Comparison of ENCODE assay signal across 12 cellular contexts in the genomic region with DNA sequence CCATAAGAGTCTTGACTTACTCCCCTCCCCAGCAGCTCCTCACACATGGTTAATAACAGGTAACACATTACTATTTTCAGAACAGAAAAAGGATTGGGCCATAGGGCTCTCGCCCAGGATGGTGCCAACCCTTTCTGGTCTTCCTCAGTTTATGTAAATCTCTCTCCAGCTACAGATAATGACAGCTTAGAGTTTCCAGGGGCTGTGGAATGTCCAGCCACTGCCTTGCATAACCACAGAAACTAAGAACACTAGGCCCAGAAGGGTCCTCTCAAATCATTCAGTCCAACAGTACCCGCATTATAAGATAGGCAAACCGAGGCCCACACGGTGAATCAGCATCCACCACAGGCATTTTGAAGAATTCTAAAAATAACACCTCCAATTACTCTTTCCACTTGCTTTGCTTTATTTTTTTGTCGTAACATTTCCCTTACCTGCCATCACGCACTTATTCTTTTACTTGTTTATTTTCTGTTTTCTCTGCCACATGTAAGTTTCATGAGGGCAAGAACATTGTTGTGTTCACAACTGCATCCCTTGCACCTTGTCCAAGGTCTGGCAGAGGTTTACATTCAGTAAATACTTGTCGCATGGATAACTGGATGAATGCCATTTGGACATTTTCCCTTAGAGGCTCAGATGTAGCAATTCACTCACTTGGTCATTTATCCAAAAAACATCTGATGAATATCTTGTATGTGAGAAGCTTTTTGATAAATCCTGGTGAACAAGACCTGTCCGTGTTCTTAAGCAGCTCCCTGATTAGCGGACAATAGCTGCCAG. TPM values are rescaled to one million over a fixed set of nuclear protein-coding genes. Genes with fewer than 3 reads are reported as not detected.
DNase-seq lines count a peak whose midpoint lies in the region; ATAC-seq, FAIRE-seq and TF ChIP-seq lines count a peak whose summit lies in the region.
"Had no signal": no experiment of that assay in that cellular context is flagged by ENCODE, and none has a peak within 500 bp of the region (broad histone marks: within the 10 kb centered on the region; RNA-seq: fewer than 3 reads in every experiment).

No MANE protein-coding gene starts in this region.

- no peak overlapping the region for H2AFZ ChIP-seq in GM23248
- H2AFZ ChIP-seq in hepatocyte: no peak overlapping the region

- H3K9me3 ChIP-seq in GM23248 (ENCODE audit: low read depth): no peaks in the 10 kb centered on the region
- no peaks in the 10 kb centered on the region for H3K9me3 ChIP-seq in hepatocyte (ENCODE audit: low read depth)
- no peaks in the 10 kb centered on the region for H3K9me3 ChIP-seq in kidney (ENCODE audit: control insufficient read depth in 1 of 2, low read length in 2 of 2)
- H3K9me3 ChIP-seq: upper lobe of right lung had no signal

- H3K9me3 Mint-ChIP-seq in activated T-helper 17 cell treated with anti-CD3 and anti-CD28 coated beads, Interleukin-2, amount 50 U/mL, for 72 hours: no peaks in the 10 kb centered on the region

- H3K4me3 Mint-ChIP-seq in activated T-helper 17 cell treated with anti-CD3 and anti-CD28 coated beads, Interleukin-2, amount 50 U/mL, for 72 hours: peak overlapping the region; percentile 71

- DNase-seq in A172 (ENCODE audit: low spot score) (peak; percentile 57), GM23248 (peak; percentile 27), hepatocyte (ENCODE audit: low spot score) (no peak), GM19240 (ENCODE audit: insufficient read length, low spot score) (no peak), kidney (no peak), germinal center (ENCODE audit: low spot score) (no peak)
- DNase-seq: NCI-H187, upper lobe of right lung had no signal

- H3K36me3 ChIP-seq in GM23248 (ENCODE audit: low read depth) (no peaks in the 10 kb centered on the region), hepatocyte (replicated peaks; ENCODE audit: insufficient read depth, low read depth) (no peaks in the 10 kb centered on the region), kidney (ENCODE audit: control insufficient read depth in 1 of 2, insufficient read depth in 2 of 2, low read length in 2 of 2) (no peaks in the 10 kb centered on the region)
- H3K36me3 ChIP-seq: upper lobe of right lung had no signal

- H3K36me3 Mint-ChIP-seq in activated T-helper 17 cell treated with anti-CD3 and anti-CD28 coated beads, Interleukin-2, amount 50 U/mL, for 72 hours (ENCODE audit: low read depth): no peaks in the 10 kb centered on the region

- H4K20me1 ChIP-seq in GM23248 (ENCODE audit: insufficient read depth) (no peaks in the 10 kb centered on the region), hepatocyte (ENCODE audit: insufficient read depth, poor library complexity, severe bottlenecking) (no peaks in the 10 kb centered on the region)

- H3K4me3 ChIP-seq in GM23248 (peak overlapping the region; percentile 42), hepatocyte (no peak overlapping the region), kidney (ENCODE audit: low read length in 2 of 2) (no peak overlapping the region)
- H3K4me3 ChIP-seq: upper lobe of right lung had no signal

- intact Hi-C loops in kidney (cut with DNase I): no loop called here

- H3K27me3 ChIP-seq in GM23248 (replicated peaks; ENCODE audit: insufficient read depth): no peaks in the 10 kb centered on the region
- no peaks in the 10 kb centered on the region for H3K27me3 ChIP-seq in hepatocyte
- H3K27me3 ChIP-seq: upper lobe of right lung had no signal

- H3K4me1 ChIP-seq in GM23248 (ENCODE audit: insufficient read depth): peaks cover 36% of the 10 kb centered on the region
- peaks cover 6% of the 10 kb centered on the region for H3K4me1 ChIP-seq in hepatocyte (ENCODE audit: insufficient read depth)
- peaks cover 19 to 25% of the 10 kb centered on the region in 2 donors for H3K4me1 ChIP-seq in kidney (ENCODE audit: control insufficient read depth in 1 of 2, insufficient read depth in 1 of 2, low read depth in 1 of 2, low read length in 2 of 2)

- ATAC-seq in activated T-helper 17 cell treated with anti-CD3 and anti-CD28 coated beads, Interleukin-2, amount 50 U/mL, for 72 hours (replicated peaks): peak; percentile 75
- ATAC-seq in GM21423 (IDR thresholded peaks at IDR 0.05; ENCODE audit: unreplicated experiment): no peak
- ATAC-seq: upper lobe of right lung had no signal

- peak overlapping the region; percentile 53 for H3K27ac ChIP-seq in GM23248
- H3K27ac ChIP-seq in hepatocyte: peak overlapping the region; percentile 19
- H3K27ac ChIP-seq in kidney (ENCODE audit: low read depth in 2 of 2, low read length in 2 of 2): no peak overlapping the region
- H3K27ac ChIP-seq: upper lobe of right lung had no signal

- H3K9me2 ChIP-seq in GM23248 (ENCODE audit: insufficient read depth) (no peaks in the 10 kb centered on the region), hepatocyte (replicated peaks; ENCODE audit: insufficient read depth) (no peaks in the 10 kb centered on the region)

- H3K4me2 ChIP-seq in GM23248 (ENCODE audit: unreplicated experiment) (peak overlapping the region; percentile 66), hepatocyte (peak overlapping the region; percentile 44)

- TF ChIP-seq CTCF in hepatocyte (IDR thresholded peaks at IDR 0.05; ENCODE audit: poor library complexity): no peak
- no peak for TF ChIP-seq CTCF in kidney (IDR thresholded peaks at IDR 0.05; ENCODE audit: borderline replicate concordance, extremely low read depth, insufficient read depth)

- H3K79me2 ChIP-seq in GM23248 (ENCODE audit: insufficient read depth) (no peaks in the 10 kb centered on the region), hepatocyte (no peaks in the 10 kb centered on the region)

- in situ Hi-C loops in GM23248 (cut with MboI): no loop called here

- WGBS in GM23248 (ENCODE audit: low coverage in 1 of 2, low lambda C conversion rate in 2 of 2, missing lambda C conversion rate in 2 of 2), 2 experiments: 72 to 77% methylated on average over 9 of the region's 9 CpGs
- WGBS in hepatocyte (ENCODE audit: low lambda C conversion rate, missing lambda C conversion rate): 63% methylated on average over 9 of the region's 9 CpGs

- H3K9ac ChIP-seq in GM23248: peak overlapping the region; percentile 31
- no peak overlapping the region for H3K9ac ChIP-seq in kidney (ENCODE audit: low read length in 2 of 2)

- H3K27me3 Mint-ChIP-seq in activated T-helper 17 cell treated with anti-CD3 and anti-CD28 coated beads, Interleukin-2, amount 50 U/mL, for 72 hours: no peaks in the 10 kb centered on the region

- H3K27ac Mint-ChIP-seq in activated T-helper 17 cell treated with anti-CD3 and anti-CD28 coated beads, Interleukin-2, amount 50 U/mL, for 72 hours: peak overlapping the region; percentile 74

- FAIRE-seq in kidney (lab: Jason Lieb, UNC): no peak
- FAIRE-seq: colon had no signal

- H3F3A ChIP-seq in GM23248 (ENCODE audit: insufficient read depth): peaks cover 44% of the 10 kb centered on the region

- peaks cover 31% of the 10 kb centered on the region for H3K4me1 Mint-ChIP-seq in activated T-helper 17 cell treated with anti-CD3 and anti-CD28 coated beads, Interleukin-2, amount 50 U/mL, for 72 hours

RNA-seq across cellular contexts. Expression of gene SDC4, which starts 6.4 kb away (rescaled TPM):
- 42.4 and 43.9 TPM in 2 replicates for total RNA-seq in A172 (2014; rRNA removed; shearing (Covaris generic))
- 368 and 410 TPM in 2 replicates for total RNA-seq in GM23248 (2014; rRNA removed; shearing (Covaris generic))
- polyA plus RNA-seq in GM23248 (2016; fragmentation: Nextera tagmentation; extraction: Ambion mirVana) (454 and 461 TPM in 2 replicates), hepatocyte (159 and 178 TPM in 2 replicates), kidney (ENCODE audit: insufficient read depth, low read depth, low replicate concordance) (242 TPM)
- 10 to 100 TPM; 21.6 to 62.6 TPM for total RNA-seq in activated T-helper 17 cell treated with anti-CD3 and anti-CD28 coated beads, Interleukin-2, amount 50 U/mL, for 72 hours
- total RNA-seq in hepatocyte (191 and 194 TPM in 2 replicates), kidney (397 TPM)

RNA-seq across cellular contexts. Expression of gene SYS1, which starts 8.3 kb away (rescaled TPM):
- total RNA-seq in A172 (2014; rRNA removed; shearing (Covaris generic)): 14.5 and 18.6 TPM in 2 replicates
- 27.3 and 38.7 TPM in 2 replicates for total RNA-seq in GM23248 (2014; rRNA removed; shearing (Covaris generic))
- polyA plus RNA-seq in GM23248 (2016; fragmentation: Nextera tagmentation; extraction: Ambion mirVana) (24.6 and 27.1 TPM in 2 replicates), hepatocyte (28.9 and 35.8 TPM in 2 replicates), kidney (ENCODE audit: insufficient read depth, low read depth, low replicate concordance) (39.8 TPM)
- 10 to 100 TPM; 29.9 to 32.9 TPM for total RNA-seq in activated T-helper 17 cell treated with anti-CD3 and anti-CD28 coated beads, Interleukin-2, amount 50 U/mL, for 72 hours
- total RNA-seq in hepatocyte (42.0 and 50.7 TPM in 2 replicates), kidney (38.7 TPM)

RNA-seq across cellular contexts. Expression of gene TP53TG5, which starts 23.5 kb away (rescaled TPM):
- total RNA-seq in A172 (2014; rRNA removed; shearing (Covaris generic)): not detected in 2 replicates
- not detected in 2 replicates for total RNA-seq in GM23248 (2014; rRNA removed; shearing (Covaris generic))
- 0.42 and 0.55 TPM in 2 replicates for polyA plus RNA-seq in GM23248 (2016; fragmentation: Nextera tagmentation; extraction: Ambion mirVana)
- total RNA-seq in activated T-helper 17 cell treated with anti-CD3 and anti-CD28 coated beads, Interleukin-2, amount 50 U/mL, for 72 hours: under 1 TPM; 0.11 to 0.50 TPM
- not detected in 2 replicates for total RNA-seq in hepatocyte
- 0.23 TPM in 1 of 2 replicates, not detected in the other for polyA plus RNA-seq in hepatocyte
- not detected for total RNA-seq in kidney
- polyA plus RNA-seq in kidney (ENCODE audit: insufficient read depth, low read depth, low replicate concordance): not detected
- total RNA-seq: upper lobe of right lung had no signal

RNA-seq across cellular contexts. Expression of gene MATN4, which starts 46.5 kb away (rescaled TPM):
- total RNA-seq in A172 (2014; rRNA removed; shearing (Covaris generic)): not detected in 2 replicates
- total RNA-seq in GM23248 (2014; rRNA removed; shearing (Covaris generic)): not detected in 2 replicates
- polyA plus RNA-seq in GM23248 (2016; fragmentation: Nextera tagmentation; extraction: Ambion mirVana) (0.09 TPM in 1 of 2 replicates, not detected in the other), hepatocyte (0.50 TPM in 1 of 2 replicates, not detected in the other), kidney (ENCODE audit: insufficient read depth, low read depth, low replicate concordance) (0.19 TPM)
- under 1 TPM; 0.11 to 0.66 TPM for total RNA-seq in activated T-helper 17 cell treated with anti-CD3 and anti-CD28 coated beads, Interleukin-2, amount 50 U/mL, for 72 hours
- total RNA-seq in hepatocyte (0.57 TPM in 1 of 2 replicates, not detected in the other), kidney (0.19 TPM)

RNA-seq across cellular contexts. Expression of gene RBPJL, which starts 48.0 kb away (rescaled TPM):
- not detected in 2 replicates for total RNA-seq in A172 (2014; rRNA removed; shearing (Covaris generic))
- total RNA-seq in GM23248 (2014; rRNA removed; shearing (Covaris generic)): not detected in 2 replicates
- polyA plus RNA-seq in GM23248 (2016; fragmentation: Nextera tagmentation; extraction: Ambion mirVana) (not detected in 2 replicates), hepatocyte (not detected in 2 replicates), kidney (ENCODE audit: insufficient read depth, low read depth, low replicate concordance) (not detected)
- not detected for total RNA-seq in activated T-helper 17 cell treated with anti-CD3 and anti-CD28 coated beads, Interleukin-2, amount 50 U/mL, for 72 hours
- total RNA-seq in hepatocyte (not detected in 2 replicates), kidney (not detected)
- total RNA-seq: activated CD8-positive, alpha-beta memory T cell treated with anti-CD3 and anti-CD28 coated beads for 36 hours; upper lobe of right lung had no signal

Comparison
In these comparisons a context has a peak if more than half of its experiments do, and no peak if none do; other contexts are left out.
1. DNase-seq: peak in A172 (single experiment) and GM23248 (single experiment); none in hepatocyte (single experiment), GM19240 (single experiment), kidney (single experiment) and germinal center (single experiment).
2. H3K27ac ChIP-seq: peak in GM23248 (single experiment) and hepatocyte (single experiment); none in kidney (0 of 2).